1 cellular context compared by ENCODE assay signal in genomic region chr7:141916099-141916498, GRCh38.
TF ChIP-seq lines count a peak whose summit lies in the region.

OR9A4 (plus strand) TSS chr7:141916399; CDS start chr7:141918876, 2,477 bp downstream.

TF ChIP-seq in GM23338, 12 proteins besides CTCF, POLR2A, EP300 and RAD21 (continued from another document):
- TF ChIP-seq ZNF462 (CRISPR knock-in tag; IDR thresholded peaks at IDR 0.05) = no peak
